Comparison of ENCODE assay signal across 20 cellular contexts in genomic region chr11:45444796-45445195, GRCh38.
DNase-seq lines count a peak whose midpoint lies in the region; ATAC-seq, FAIRE-seq and TF ChIP-seq lines count a peak whose summit lies in the region.
"Had no signal": no experiment of that assay in that cellular context is flagged by ENCODE, and none has a peak within 500 bp of the region (broad histone marks: within the 10 kb centered on the region; RNA-seq: fewer than 3 reads in every experiment).

No MANE protein-coding gene starts in this region.

- H3K36me3 ChIP-seq in H7 (replicated peaks; ENCODE audit: control insufficient read depth, insufficient read depth, low read length) (no peaks in the 10 kb centered on the region), keratinocyte (ENCODE audit: control insufficient read depth in 2 of 2, extremely low read depth in 1 of 2, insufficient read depth in 2 of 2, low read length in 2 of 2) (no peaks in the 10 kb centered on the region)

- H4K20me1 ChIP-seq in keratinocyte (ENCODE audit: control insufficient read depth, extremely low read depth, insufficient read depth, low read length), result peaks cover 3% of the 10 kb centered on the region

- no peak overlapping the region for H3K27ac Mint-ChIP-seq in WTC11
- H3K27ac Mint-ChIP-seq in natural killer cell treated with Interleukin-12 subunit alpha and Interleukin-12 subunit beta and Interleukin-15 and Interleukin-18, amount 100 ng/mL, for 72 hours, result no peak overlapping the region
- H3K27ac Mint-ChIP-seq: CD14-positive monocyte; effector memory CD8-positive, alpha-beta T cell had no signal

- H3K4me3 Mint-ChIP-seq in WTC11, result no peak overlapping the region
- H3K4me3 Mint-ChIP-seq in natural killer cell treated with Interleukin-12 subunit alpha and Interleukin-12 subunit beta and Interleukin-15 and Interleukin-18, amount 100 ng/mL, for 72 hours, result no peak overlapping the region
- H3K4me3 Mint-ChIP-seq: CD14-positive monocyte; effector memory CD8-positive, alpha-beta T cell; neural crest cell had no signal

- H2AFZ ChIP-seq in keratinocyte (ENCODE audit: control insufficient read depth, low read length), result no peak overlapping the region
- H2AFZ ChIP-seq: hepatocyte had no signal

- no peak for TF ChIP-seq CTCF in WTC11 (IDR thresholded peaks at IDR 0.05)
- no peak for TF ChIP-seq CTCF in keratinocyte (optimal IDR thresholded peaks at IDR 0.05 in 1 of 3, IDR thresholded peaks at IDR 0.05 in 1 of 3, conservative IDR thresholded peaks at IDR 0.05 in 1 of 3; ENCODE audit: extremely low read depth in 1 of 3, insufficient read depth in 2 of 3, low read length in 3 of 3)

- no peaks in the 10 kb centered on the region for H3K79me2 ChIP-seq in keratinocyte (ENCODE audit: control insufficient read depth, insufficient read depth, low read length)
- H3K79me2 ChIP-seq: hepatocyte had no signal

- POLR2A ChIA-PET in WTC11 (lab: Charles Lee), result interaction anchor here (0.9 to 1.2 kb wide), 2 partner anchors 11 to 14 kb away, joined by 4 to 6 read pairs; no protein-coding TSS in a partner anchor

- no peaks in the 10 kb centered on the region; the same call in 1 of the 2 replicates for H3K27me3 Mint-ChIP-seq in WTC11 (ENCODE audit: low read depth)
- peaks cover 10 to 11% of the 10 kb centered on the region in 2 donors for H3K27me3 Mint-ChIP-seq in natural killer cell treated with Interleukin-12 subunit alpha and Interleukin-12 subunit beta and Interleukin-15 and Interleukin-18, amount 100 ng/mL, for 72 hours

- H3K9me3 ChIP-seq in keratinocyte (ENCODE audit: control insufficient read depth, low read depth, low read length), result no peaks in the 10 kb centered on the region
- H3K9me3 ChIP-seq: testis had no signal

- no peak overlapping the region for H3K27ac ChIP-seq in keratinocyte (ENCODE audit: control insufficient read depth, insufficient read depth, low read length)
- H3K27ac ChIP-seq: hepatocyte, SK-N-MC, testis had no signal

- no peaks in the 10 kb centered on the region for H3K27me3 ChIP-seq in H7 (ENCODE audit: control insufficient read depth, insufficient read depth, low read length)
- peaks cover 5% of the 10 kb centered on the region for H3K27me3 ChIP-seq in keratinocyte (ENCODE audit: control insufficient read depth, extremely low read depth, insufficient read depth, low read length)
- H3K27me3 ChIP-seq: hepatocyte, testis had no signal

- DNase-seq in activated CD4-positive, alpha-beta T cell treated with anti-CD3 and anti-CD28 coated beads for 48 hours, result peak; percentile 3
- no peak for DNase-seq in activated CD4-positive, alpha-beta T cell treated with anti-CD3 and anti-CD28 coated beads, Interleukin-2, amount 50 U/mL, for 4 hours
- peak; percentile 45 for DNase-seq in H7
- DNase-seq in WTC11 (ENCODE audit: low spot score), result no peak
- peak; percentile 17 for DNase-seq in keratinocyte (ENCODE audit: low read depth, low spot score)
- no peak for DNase-seq in NCI-H1105 treated with DMSO at 0.1 percent for 48 hours (lab: John Stamatoyannopoulos, UW)
- no peak for DNase-seq in natural killer cell treated with Interleukin-12 subunit alpha and Interleukin-12 subunit beta and Interleukin-15 and Interleukin-18, amount 100 ng/mL, for 72 hours (ENCODE audit: low spot score)
- DNase-seq: activated gamma-delta T cell; anterior cingulate cortex; effector memory CD8-positive, alpha-beta T cell; midbrain; NCI-H524 treated with DMSO at 0.1 percent for 48 hours; small intestine; testis had no signal

- ATAC-seq in WTC11, result peak; percentile 47; the same call in 1 of the 2 replicates
- no peak for ATAC-seq in natural killer cell treated with Interleukin-12 subunit alpha and Interleukin-12 subunit beta and Interleukin-15 and Interleukin-18, amount 100 ng/mL, for 72 hours
- ATAC-seq in GM18873 (IDR thresholded peaks at IDR 0.05; ENCODE audit: low FRiP score, unreplicated experiment), result no peak
- ATAC-seq: effector memory CD8-positive, alpha-beta T cell; K562 had no signal

- FAIRE-seq in keratinocyte (lab: Jason Lieb, UNC), result peak; percentile 57
- FAIRE-seq: K562, small intestine had no signal

- H3K4me3 ChIP-seq in H7 (ENCODE audit: insufficient read depth, low read depth, low read length), result no peak overlapping the region
- no peak overlapping the region for H3K4me3 ChIP-seq in keratinocyte (ENCODE audit: control insufficient read depth in 2 of 3, extremely low read depth in 1 of 3, insufficient read depth in 2 of 3, low read depth in 1 of 3, low read length in 3 of 3)
- H3K4me3 ChIP-seq: hepatocyte, K562, SK-N-MC, testis had no signal

- dilution Hi-C loops in keratinocyte (cut with MboI; ENCODE audit: extremely low pct_ligation_motif_present, low sequenced_read_pairs), result no loop called here

- CTCF ChIA-PET in WTC11 (lab: Charles Lee), result interaction anchor here (1.0 to 1.8 kb wide), 4 partner anchors 73 to 327 kb away, joined by 3 to 8 read pairs (median 6); no protein-coding TSS in a partner anchor

- H3K36me3 Mint-ChIP-seq in WTC11, result peaks cover 3% of the 10 kb centered on the region; the same call in 1 of the 2 replicates
- H3K36me3 Mint-ChIP-seq in natural killer cell treated with Interleukin-12 subunit alpha and Interleukin-12 subunit beta and Interleukin-15 and Interleukin-18, amount 100 ng/mL, for 72 hours, result peaks cover 3% of the 10 kb centered on the region
- H3K36me3 Mint-ChIP-seq: CD14-positive monocyte had no signal

- peaks cover 3% of the 10 kb centered on the region for H3K4me1 Mint-ChIP-seq in WTC11
- H3K4me1 Mint-ChIP-seq in natural killer cell treated with Interleukin-12 subunit alpha and Interleukin-12 subunit beta and Interleukin-15 and Interleukin-18, amount 100 ng/mL, for 72 hours (ENCODE audit: low read depth in 2 of 2), result no peaks in the 10 kb centered on the region
- H3K4me1 Mint-ChIP-seq: CD14-positive monocyte, neural crest cell had no signal

- no peak overlapping the region for H3K4me2 ChIP-seq in keratinocyte (ENCODE audit: control insufficient read depth, extremely low read depth, insufficient read depth, low read depth, low read length)
- H3K4me2 ChIP-seq: hepatocyte had no signal

- no peaks in the 10 kb centered on the region for H3K9me1 ChIP-seq in keratinocyte (ENCODE audit: control insufficient read depth, extremely low read depth, insufficient read depth, low read length)

- no peak overlapping the region for H3K9ac ChIP-seq in keratinocyte (ENCODE audit: control insufficient read depth, extremely low read depth, insufficient read depth, low read length)

- no peaks in the 10 kb centered on the region for H3K4me1 ChIP-seq in keratinocyte (ENCODE audit: control insufficient read depth, extremely low read depth, insufficient read depth, low read length)

- H3K9me3 Mint-ChIP-seq in WTC11, result peaks cover 3% of the 10 kb centered on the region
- peaks cover 1% of the 10 kb centered on the region for H3K9me3 Mint-ChIP-seq in natural killer cell treated with Interleukin-12 subunit alpha and Interleukin-12 subunit beta and Interleukin-15 and Interleukin-18, amount 100 ng/mL, for 72 hours
- H3K9me3 Mint-ChIP-seq: neural crest cell had no signal

TF ChIP-seq in WTC11, 78 proteins besides CTCF, POLR2A, EP300 and RAD21 (continues in another document):
- TF ChIP-seq ELF4 (CRISPR knock-in tag; IDR thresholded peaks at IDR 0.05; ENCODE audit: low read depth) (no peak), ZBTB21 (CRISPR knock-in tag; IDR thresholded peaks at IDR 0.05; ENCODE audit: borderline replicate concordance) (no peak), CREB1 (CRISPR knock-in tag; IDR thresholded peaks at IDR 0.05) (no peak), USF2 (CRISPR knock-in tag; IDR thresholded peaks at IDR 0.05) (no peak), ATF3 (CRISPR knock-in tag; conservative IDR thresholded peaks at IDR 0.05) (no peak), ZNF671 (CRISPR knock-in tag; IDR thresholded peaks at IDR 0.05) (no peak), ATF6 (CRISPR knock-in tag; IDR thresholded peaks at IDR 0.05) (no peak), SMAD4 (CRISPR knock-in tag; IDR thresholded peaks at IDR 0.05) (no peak), FOXP1 (CRISPR knock-in tag; IDR thresholded peaks at IDR 0.05; ENCODE audit: borderline replicate concordance) (no peak), ATF2 (CRISPR knock-in tag; IDR thresholded peaks at IDR 0.05; ENCODE audit: borderline replicate concordance, low read depth) (no peak)

Comparison
In these comparisons a context has a peak if more than half of its experiments do, and no peak if none do; other contexts are left out.
1. DNase-seq: peak in activated CD4-positive, alpha-beta T cell treated with anti-CD3 and anti-CD28 coated beads for 48 hours (single experiment), H7 (single experiment) and keratinocyte (single experiment); none in activated CD4-positive, alpha-beta T cell treated with anti-CD3 and anti-CD28 coated beads, Interleukin-2, amount 50 U/mL, for 4 hours (0 of 2), WTC11 (single experiment), NCI-H1105 treated with DMSO at 0.1 percent for 48 hours (single experiment) and natural killer cell treated with Interleukin-12 subunit alpha and Interleukin-12 subunit beta and Interleukin-15 and Interleukin-18, amount 100 ng/mL, for 72 hours (single experiment).